Comparison of ENCODE assay signal across 25 cellular contexts in the genomic region with DNA sequence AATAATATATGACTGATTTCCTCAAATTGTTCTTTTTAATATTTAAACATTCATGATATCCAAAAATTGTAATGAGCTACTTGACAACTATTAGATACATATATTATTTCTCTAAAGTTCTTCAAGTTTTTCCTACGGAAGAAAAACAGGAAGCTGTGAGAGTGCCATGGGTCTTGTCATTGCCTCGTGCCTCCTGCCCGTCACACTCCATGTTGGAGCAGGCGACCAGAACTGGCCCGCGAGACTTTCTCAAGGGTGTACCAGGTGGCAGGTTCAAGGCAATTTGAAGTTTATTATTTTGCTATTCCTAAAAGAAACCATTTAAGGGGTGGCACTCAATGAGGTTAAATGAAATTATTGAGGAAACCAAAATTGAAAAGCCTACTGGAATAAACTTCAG.
"Had no signal": no experiment of that assay in that cellular context is flagged by ENCODE, and none has a peak within 500 bp of the region (broad histone marks: within the 10 kb centered on the region; RNA-seq: fewer than 3 reads in every experiment).

No MANE protein-coding gene starts in this region.

- ATAC-seq: activated CD4-positive, CD25-positive, alpha-beta regulatory T cell treated with anti-CD3 and anti-CD28 coated beads, Interleukin-2, amount 50 U/mL, for 24 hours; activated CD8-positive, alpha-beta memory T cell treated with anti-CD3 and anti-CD28 coated beads, Interleukin-2, amount 10 ng/mL, durations not matched to agents 7 days and 5 days; activated CD8-positive, alpha-beta T cell treated with anti-CD3 and anti-CD28 coated beads for 36 hours; activated naive CD4-positive, alpha-beta T cell treated with anti-CD3 and anti-CD28 coated beads, Interleukin-2, amount 50 U/mL, for 72 hours; effector memory CD8-positive, alpha-beta T cell; gastroesophageal sphincter; heart right ventricle had no signal

- DNase-seq: activated B cell treated with CpG ODN at 0.5 μM for 24 hours; activated CD4-positive, alpha-beta T cell treated with anti-CD3 and anti-CD28 coated beads for 48 hours; activated CD4-positive, alpha-beta T cell treated with anti-CD3 and anti-CD28 coated beads, Interleukin-2, amount 50 U/mL, for 1 hour; activated CD4-positive, alpha-beta T cell treated with anti-CD3 and anti-CD28 coated beads, Interleukin-2, amount 50 U/mL, for 48 hours; activated CD8-positive, alpha-beta memory T cell treated with anti-CD3 and anti-CD28 coated beads, Interleukin-2, amount 10 ng/mL, durations not matched to agents 7 days and 5 days; activated CD8-positive, alpha-beta memory T cell treated with anti-CD3 and anti-CD28 coated beads, Interleukin-2, amount 50 U/mL, for 4 hours; activated CD8-positive, alpha-beta T cell treated with anti-CD3 and anti-CD28 coated beads for 36 hours; activated effector memory CD4-positive, alpha-beta T cell treated with anti-CD3 and anti-CD28 coated beads, Interleukin-2, amount 50 U/mL, for 16 hours; activated naive CD4-positive, alpha-beta T cell treated with anti-CD3 and anti-CD28 coated beads for 36 hours; activated naive CD8-positive, alpha-beta T cell treated with anti-CD3 and anti-CD28 coated beads, Interleukin-2, amount 10 ng/mL, durations not matched to agents 7 days and 5 days; activated T-cell treated with anti-CD3 and anti-CD28 coated beads, Interleukin-2, amount 50 U/mL, for 1 hour; activated T-cell treated with anti-CD3 and anti-CD28 coated beads, Interleukin-2, amount 50 U/mL, for 48 hours; amniotic stem cell; anterior cingulate cortex; brain microvascular endothelial cell; effector CD4-positive, alpha-beta T cell; effector memory CD8-positive, alpha-beta T cell; esophagus squamous epithelium; foreskin melanocyte; heart right ventricle; T1000; WERI-Rb-1 had no signal
